ENCODE assay signal across 20 cellular contexts in genomic region chr16:31087971-31088370, GRCh38. TPM values are rescaled to one million over a fixed set of nuclear protein-coding genes. Genes with fewer than 3 reads are reported as not detected.
DNase-seq lines count a peak whose midpoint lies in the region; ATAC-seq and TF ChIP-seq lines count a peak whose summit lies in the region.
"Had no signal": no experiment of that assay in that cellular context is flagged by ENCODE, and none has a peak within 500 bp of the region (broad histone marks: within the 10 kb centered on the region; RNA-seq: fewer than 3 reads in every experiment).

No MANE protein-coding gene starts in this region.

- in situ Hi-C loops in GM13977 (cut with MboI; ENCODE audit: low pct_unique_long_range_greater_than_20kb, low sequenced_read_pairs, unreplicated experiment) = no loop called here

- no peak overlapping the region for H3K4me3 Mint-ChIP-seq in brain
- H3K4me3 Mint-ChIP-seq: CD4-positive, alpha-beta T cell; GM23338; H9; HFFc6; IgD-negative memory B cell had no signal

- no peak for TF ChIP-seq CTCF in brain (conservative IDR thresholded peaks at IDR 0.05)
- no peak for TF ChIP-seq CTCF in GM13977 (IDR thresholded peaks at IDR 0.05; ENCODE audit: extremely low read depth, insufficient read depth, missing control alignments)

- H3K27me3 Mint-ChIP-seq in brain = no peaks in the 10 kb centered on the region
- H3K27me3 Mint-ChIP-seq: CD4-positive, alpha-beta T cell; IgD-negative memory B cell had no signal

- H3K9me3 Mint-ChIP-seq in brain = no peaks in the 10 kb centered on the region
- H3K9me3 Mint-ChIP-seq: CD4-positive, alpha-beta T cell; GM23338; H9; HFFc6; IgD-negative memory B cell had no signal

- intact Hi-C loops in Right ventricle myocardium inferior (cut with DNase I) = no loop called here
- intact Hi-C loops in Right ventricle myocardium superior (cut with DNase I) = no loop called here

- DNase-seq in Right ventricle myocardium inferior (ENCODE audit: missing footprints) = peak; percentile 41
- DNase-seq in Right ventricle myocardium superior = no peak
- DNase-seq in NCI-H82 (lab: John Stamatoyannopoulos, UW) = peak; percentile 60
- DNase-seq in cerebellar nuclear complex (lab: John Stamatoyannopoulos, UW) = no peak
- no peak for DNase-seq in GM13977 (ENCODE audit: low spot score)
- DNase-seq: CD4-positive, alpha-beta T cell; COR-L47; H9; HFFc6; MM.1S; NCI-H1694; NCI-H2029 treated with DMSO at 0.1 percent for 48 hours; NCI-H510A; NK-92 treated with Interleukin-12 subunit alpha and Interleukin-12 subunit beta, amount 100 ng/mL, for 24 hours; PC-3; T-helper 1 cell had no signal

- H3K36me3 Mint-ChIP-seq in brain = peaks cover 23% of the 10 kb centered on the region
- H3K36me3 Mint-ChIP-seq: IgD-negative memory B cell had no signal

- peak overlapping the region in 3 of 5 experiments; percentile 43 to 90 (median 81) for H3K27ac Mint-ChIP-seq in brain
- H3K27ac Mint-ChIP-seq: CD4-positive, alpha-beta T cell; GM23338; H9; HFFc6; IgD-negative memory B cell had no signal

- peaks cover 46% of the 10 kb centered on the region for H3K4me1 Mint-ChIP-seq in brain
- H3K4me1 Mint-ChIP-seq: H9 had no signal

- ATAC-seq in Right ventricle myocardium inferior (no peak), Right ventricle myocardium superior (ENCODE audit: poor library complexity) (no peak), GM19467 (IDR thresholded peaks at IDR 0.05; ENCODE audit: unreplicated experiment) (no peak)
- ATAC-seq: GM23338, PC-3 had no signal

RNA-seq across cellular contexts. Expression of gene PRSS53, which starts 0.8 kb away (rescaled TPM):
- total RNA-seq in Right ventricle myocardium inferior (0.62 TPM), Right ventricle myocardium superior (0.81 TPM)
- 0.58 TPM for polyA plus RNA-seq in brain (ENCODE audit: insufficient read depth, low read depth, low replicate concordance)

RNA-seq across cellular contexts. Expression of gene VKORC1, which starts 6.6 kb away (rescaled TPM):
- 41.1 TPM for total RNA-seq in Right ventricle myocardium inferior
- total RNA-seq in Right ventricle myocardium superior = 40.0 TPM
- 131 TPM for polyA plus RNA-seq in brain (ENCODE audit: insufficient read depth, low read depth, low replicate concordance)

RNA-seq across cellular contexts. Expression of gene ZNF646, which starts 13.7 kb away (rescaled TPM):
- 9.9 TPM for total RNA-seq in Right ventricle myocardium inferior
- 8.3 TPM for total RNA-seq in Right ventricle myocardium superior
- polyA plus RNA-seq in brain (ENCODE audit: insufficient read depth, low read depth, low replicate concordance) = 25.8 TPM

RNA-seq across cellular contexts. Expression of gene ZNF668, which starts 13.9 kb away (rescaled TPM):
- total RNA-seq in Right ventricle myocardium inferior (5.3 TPM), Right ventricle myocardium superior (4.4 TPM)
- polyA plus RNA-seq in brain (ENCODE audit: insufficient read depth, low read depth, low replicate concordance) = 13.8 TPM

RNA-seq across cellular contexts. Expression of gene BCKDK, which starts 20.2 kb away (rescaled TPM):
- 79.7 TPM for total RNA-seq in Right ventricle myocardium inferior
- 84.3 TPM for total RNA-seq in Right ventricle myocardium superior
- 58.6 TPM for polyA plus RNA-seq in brain (ENCODE audit: insufficient read depth, low read depth, low replicate concordance)

Comparison
In these comparisons a context has a peak if more than half of its experiments do, and no peak if none do; other contexts are left out.
1. DNase-seq: peak in Right ventricle myocardium inferior (single experiment) and NCI-H82 (single experiment); none in Right ventricle myocardium superior (single experiment), cerebellar nuclear complex (0 of 2) and GM13977 (single experiment).